13 cellular contexts compared by ENCODE assay signal in genomic region chr6:127918506-127919427, GRCh38. TPM values are rescaled to one million over a fixed set of nuclear protein-coding genes. Genes with fewer than 3 reads are reported as not detected.
A peak's percentile ranks its signal among the peaks of the same experiment; 100 is the strongest.
DNase-seq lines count a peak whose midpoint lies in the region; ATAC-seq lines count a peak whose summit lies in the region.
"Had no signal": no experiment of that assay in that cellular context is flagged by ENCODE, and none has a peak within 500 bp of the region (broad histone marks: within the 10 kb centered on the region; RNA-seq: fewer than 3 reads in every experiment).

No MANE protein-coding gene starts in this region.

- peak; percentile 53 for ATAC-seq in HG03432 (IDR thresholded peaks at IDR 0.05; ENCODE audit: unreplicated experiment)
- ATAC-seq in activated naive CD8-positive, alpha-beta T cell treated with anti-CD3 and anti-CD28 coated beads, Interleukin-2, amount 50 U/mL, for 24 hours: peak; percentile 75
- no peak for ATAC-seq in Right ventricle myocardium superior (ENCODE audit: poor library complexity)

- intact Hi-C loops in Right ventricle myocardium superior (cut with DNase I): no loop called here

- DNase-seq in activated naive CD4-positive, alpha-beta T cell treated with anti-CD3 and anti-CD28 coated beads, Interleukin-2, amount 50 U/mL, for 16 hours: no peak
- DNase-seq in activated naive CD8-positive, alpha-beta T cell treated with anti-CD3 and anti-CD28 coated beads, Interleukin-2, amount 50 U/mL, for 24 hours: no peak
- no peak for DNase-seq in ureter (ENCODE audit: low spot score)
- no peak for DNase-seq in KG1 (lab: John Stamatoyannopoulos, UW)
- no peak for DNase-seq in effector CD8-positive, alpha-beta T cell (lab: John Stamatoyannopoulos, UW)
- no peak for DNase-seq in Right ventricle myocardium superior
- DNase-seq: activated CD4-positive, alpha-beta T cell treated with anti-CD3 and anti-CD28 coated beads for 48 hours; AML-193; aorta; Kasumi-1; NCI-H2171 treated with DMSO at 0.1 percent for 48 hours had no signal

- H3K4me3 Mint-ChIP-seq in activated naive CD4-positive, alpha-beta T cell treated with anti-CD3 and anti-CD28 coated beads, Interleukin-2, amount 50 U/mL, for 24 hours: peak overlapping the region; percentile 78
- peak overlapping the region; percentile 64 for H3K4me3 Mint-ChIP-seq in activated naive CD8-positive, alpha-beta T cell treated with anti-CD3 and anti-CD28 coated beads, Interleukin-2, amount 50 U/mL, for 24 hours

- peak overlapping the region; percentile 63 for H3K27ac Mint-ChIP-seq in activated naive CD4-positive, alpha-beta T cell treated with anti-CD3 and anti-CD28 coated beads, Interleukin-2, amount 50 U/mL, for 24 hours
- peak overlapping the region; percentile 84 for H3K27ac Mint-ChIP-seq in activated naive CD8-positive, alpha-beta T cell treated with anti-CD3 and anti-CD28 coated beads, Interleukin-2, amount 50 U/mL, for 24 hours

- H3K4me1 Mint-ChIP-seq in activated naive CD4-positive, alpha-beta T cell treated with anti-CD3 and anti-CD28 coated beads, Interleukin-2, amount 50 U/mL, for 24 hours: peaks cover 92% of the 10 kb centered on the region
- peaks cover 95% of the 10 kb centered on the region for H3K4me1 Mint-ChIP-seq in activated naive CD8-positive, alpha-beta T cell treated with anti-CD3 and anti-CD28 coated beads, Interleukin-2, amount 50 U/mL, for 24 hours

- H3K36me3 Mint-ChIP-seq in activated naive CD4-positive, alpha-beta T cell treated with anti-CD3 and anti-CD28 coated beads, Interleukin-2, amount 50 U/mL, for 24 hours: no peaks in the 10 kb centered on the region
- H3K36me3 Mint-ChIP-seq in activated naive CD8-positive, alpha-beta T cell treated with anti-CD3 and anti-CD28 coated beads, Interleukin-2, amount 50 U/mL, for 24 hours (ENCODE audit: low read depth): no peaks in the 10 kb centered on the region

- H3K9me3 Mint-ChIP-seq in activated naive CD4-positive, alpha-beta T cell treated with anti-CD3 and anti-CD28 coated beads, Interleukin-2, amount 50 U/mL, for 24 hours: no peaks in the 10 kb centered on the region
- H3K9me3 Mint-ChIP-seq in activated naive CD8-positive, alpha-beta T cell treated with anti-CD3 and anti-CD28 coated beads, Interleukin-2, amount 50 U/mL, for 24 hours: no peaks in the 10 kb centered on the region

- no peaks in the 10 kb centered on the region for H3K27me3 Mint-ChIP-seq in activated naive CD4-positive, alpha-beta T cell treated with anti-CD3 and anti-CD28 coated beads, Interleukin-2, amount 50 U/mL, for 24 hours
- H3K27me3 Mint-ChIP-seq in activated naive CD8-positive, alpha-beta T cell treated with anti-CD3 and anti-CD28 coated beads, Interleukin-2, amount 50 U/mL, for 24 hours: no peaks in the 10 kb centered on the region

RNA-seq across cellular contexts. Expression of gene THEMIS, which starts 17.9 kb away (rescaled TPM):
- total RNA-seq in ureter (5.6 TPM), Right ventricle myocardium superior (0.13 TPM)
